Comparison of ENCODE assay signal across 8 cellular contexts in genomic region chr16:2429037-2429770, GRCh38. TPM values are rescaled to one million over a fixed set of nuclear protein-coding genes. Genes with fewer than 3 reads are reported as not detected.
DNase-seq lines count a peak whose midpoint lies in the region; ATAC-seq and TF ChIP-seq lines count a peak whose summit lies in the region.

TSS of gene CCNF (plus strand) at chr16:2429447. CDS start at chr16:2429482, 35 bp downstream.

- H3K4me1 ChIP-seq in testis, result peaks cover 12% of the 10 kb centered on the region

- H3K27me3 ChIP-seq in testis, result no peaks in the 10 kb centered on the region

- H3K36me3 Mint-ChIP-seq in activated naive CD4-positive, alpha-beta T cell treated with anti-CD3 and anti-CD28 coated beads, Interleukin-2, amount 50 U/mL, for 72 hours, result peaks cover 24 to 30% of the 10 kb centered on the region in 2 donors

- peak within 1 kb of the TSS; percentile 87 to 97 for H3K27ac Mint-ChIP-seq in activated naive CD4-positive, alpha-beta T cell treated with anti-CD3 and anti-CD28 coated beads, Interleukin-2, amount 50 U/mL, for 72 hours

- H3K4me3 ChIP-seq in GM08714 (ENCODE audit: low read length), result peak within 1 kb of the TSS; percentile 88
- peak within 1 kb of the TSS; percentile 89 to 90 for H3K4me3 ChIP-seq in testis

- intact Hi-C loops in testis (cut with DNase I; ENCODE audit: low total_unique reads), result no loop called here

- DNase-seq in NCI-H1048 (lab: John Stamatoyannopoulos, UW), result peak; percentile 60
- peak; percentile 95 to 98 for DNase-seq in activated naive CD4-positive, alpha-beta T cell treated with anti-CD3 and anti-CD28 coated beads, Interleukin-2, amount 50 U/mL, for 72 hours (ENCODE audit: low spot score in 2 of 2)
- DNase-seq in glomerular visceral epithelial cell (ENCODE audit: extremely low spot score), result peak; percentile 96
- DNase-seq in omental fat pad (ENCODE audit: low spot score), result peak; percentile 91
- DNase-seq in testis, result peak; percentile 98

- no peaks in the 10 kb centered on the region for H3K9me3 Mint-ChIP-seq in activated naive CD4-positive, alpha-beta T cell treated with anti-CD3 and anti-CD28 coated beads, Interleukin-2, amount 50 U/mL, for 72 hours

- WGBS in testis, 2 donors, result 0% methylated on average over 73 of the region's 102 CpGs; no CpG with 5 or more reads in 1 of the 2 donors

- H3K27ac ChIP-seq in testis, result peak within 1 kb of the TSS; percentile 77 to 85

- no peaks in the 10 kb centered on the region for H3K36me3 ChIP-seq in testis (ENCODE audit: low read depth, missing control alignments)

- ATAC-seq in HG02571 (IDR thresholded peaks at IDR 0.05; ENCODE audit: unreplicated experiment) (peak; percentile 85), SK-N-SH treated with all-trans-retinoic acid at 6 μM for 48 hours (peak; percentile 93), omental fat pad (ENCODE audit: low FRiP score) (peak; percentile 98)
- ATAC-seq in activated naive CD4-positive, alpha-beta T cell treated with anti-CD3 and anti-CD28 coated beads, Interleukin-2, amount 50 U/mL, for 72 hours, result peak; percentile 94 to 97

- TF ChIP-seq POLR2A in testis (IDR thresholded peaks at IDR 0.05), result no peak

- no peak for TF ChIP-seq CTCF in omental fat pad (IDR thresholded peaks at IDR 0.05)
- TF ChIP-seq CTCF in testis (IDR thresholded peaks at IDR 0.05), result no peak

- H3K9me3 ChIP-seq in testis, result no peaks in the 10 kb centered on the region

TF ChIP-seq in SK-N-SH treated with all-trans-retinoic acid at 6 μM for 48 hours, 23 proteins besides CTCF, POLR2A, EP300 and RAD21:
- TF ChIP-seq TSHZ2 (CRISPR knock-in tag; IDR thresholded peaks at IDR 0.05), result no peak
- TF ChIP-seq ZFP3 (CRISPR knock-in tag; IDR thresholded peaks at IDR 0.05), result peak; percentile 49; the same call in 1 of the 2 replicates
- no peak for TF ChIP-seq TCF4 (CRISPR knock-in tag; IDR thresholded peaks at IDR 0.05; ENCODE audit: borderline replicate concordance)
- TF ChIP-seq ISL1 (CRISPR knock-in tag; IDR thresholded peaks at IDR 0.05), result no peak
- TF ChIP-seq ZNF70 (CRISPR knock-in tag; IDR thresholded peaks at IDR 0.05), result no peak
- no peak for TF ChIP-seq ZFP30 (CRISPR knock-in tag; IDR thresholded peaks at IDR 0.05)

RNA-seq across cellular contexts. Expression of gene CCNF, which starts in this region (rescaled TPM):
- 100 to 1,000 TPM in 1 of 2 donors, 10 to 100 TPM in 1; 64.8 to 111 TPM for total RNA-seq in activated naive CD4-positive, alpha-beta T cell treated with anti-CD3 and anti-CD28 coated beads, Interleukin-2, amount 50 U/mL, for 72 hours
- total RNA-seq in omental fat pad (1 to 10 TPM; 1.3 to 2.9 (median 2.5) TPM), testis (10 to 100 TPM in 1 of 2 donors, 1 to 10 TPM in 1; 9.4 to 10.8 TPM)
- polyA plus RNA-seq in testis (ENCODE audit: insufficient read depth, low read depth, low replicate concordance), result 6.0 TPM

Comparison
In these comparisons a context has a peak if more than half of its experiments do, and no peak if none do; other contexts are left out.
1. Peak in every context shown above with its lines: DNase-seq, ATAC-seq, H3K4me3 ChIP-seq and H3K27ac ChIP-seq.
2. RNA of gene CCNF (total RNA-seq): 64.8 to 111 TPM in activated naive CD4-positive, alpha-beta T cell treated with anti-CD3 and anti-CD28 coated beads, Interleukin-2, amount 50 U/mL, for 72 hours; 9.4 to 10.8 TPM in testis and 1.3 to 2.9 TPM in omental fat pad; every median in the first group is over 4 times any median in the second.